Comparison of ENCODE assay signal across 15 cellular contexts in the genomic region with DNA sequence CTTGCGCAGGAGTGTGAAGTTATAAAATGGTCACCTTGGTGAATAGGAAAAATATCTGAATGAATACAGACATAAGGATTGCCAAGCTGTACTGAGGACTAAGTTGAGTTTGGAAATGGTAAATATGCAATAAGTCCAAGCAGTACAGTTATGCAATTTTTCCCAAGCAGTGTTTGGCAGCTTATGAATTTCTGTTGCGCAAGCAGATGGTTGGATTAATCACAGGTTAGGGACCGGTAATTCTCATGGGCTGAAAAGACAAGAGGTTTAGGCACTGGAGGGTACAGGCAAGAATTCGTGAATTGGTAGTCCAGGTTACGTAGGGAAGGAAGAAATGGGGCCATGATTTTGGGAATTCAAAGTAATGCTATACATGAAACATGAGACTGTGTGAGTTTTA.
DNase-seq lines count a peak whose midpoint lies in the region; ATAC-seq and TF ChIP-seq lines count a peak whose summit lies in the region.
"Had no signal": no experiment of that assay in that cellular context is flagged by ENCODE, and none has a peak within 500 bp of the region (broad histone marks: within the 10 kb centered on the region; RNA-seq: fewer than 3 reads in every experiment).

No MANE protein-coding gene starts in this region.

- no peaks in the 10 kb centered on the region for H3K4me1 ChIP-seq in GM23338 (ENCODE audit: insufficient read depth)
- H3K4me1 ChIP-seq: SJSA1 had no signal

- peak; percentile 19 for DNase-seq in GM04504 (ENCODE audit: low read depth)
- DNase-seq in RWPE1 (ENCODE audit: low spot score): peak; percentile 65
- peak; percentile 91 for DNase-seq in fibroblast of pulmonary artery (ENCODE audit: low read depth)
- peak; percentile 82 for DNase-seq in skeletal muscle cell (ENCODE audit: low read depth)
- DNase-seq in NCI-H128 (lab: John Stamatoyannopoulos, UW; ENCODE audit: unreplicated experiment): no peak
- no peak for DNase-seq in COLO829 (ENCODE audit: low spot score)
- DNase-seq in GM23338 (ENCODE audit: low spot score): no peak
- DNase-seq: COR-L47; Kasumi-1; naive thymus-derived CD4-positive, alpha-beta T cell; NCI-H2081; NCI-H82; stimulated activated naive CD4-positive, alpha-beta T cell treated with Interleukin-2 at 50 U/mL for 16 hours had no signal

- H3K27me3 ChIP-seq in GM23338 (ENCODE audit: insufficient read depth): no peaks in the 10 kb centered on the region
- H3K27me3 ChIP-seq: SJSA1 had no signal

- H3K79me2 ChIP-seq in GM23338 (replicated peaks; ENCODE audit: insufficient read depth): no peaks in the 10 kb centered on the region

- no peak for TF ChIP-seq CTCF in RWPE1 (conservative IDR thresholded peaks at IDR 0.05; ENCODE audit: low read depth)
- TF ChIP-seq CTCF in fibroblast of pulmonary artery (IDR thresholded peaks at IDR 0.05; ENCODE audit: low read length, missing control alignments): no peak
- TF ChIP-seq CTCF in GM23338 (conservative IDR thresholded peaks at IDR 0.05; ENCODE audit: low read depth in 2 of 2): no peak

- 0 out of 2 replicates have a peak, but pooled peaks cover 3% of the 10 kb centered on the region for H3K9me2 ChIP-seq in GM23338 (ENCODE audit: insufficient read depth)

- no peak overlapping the region for H2AFZ ChIP-seq in GM23338

- H3K27ac ChIP-seq in RWPE1 (no peak overlapping the region), GM23338 (ENCODE audit: low read depth) (no peak overlapping the region)
- H3K27ac ChIP-seq: SJSA1 had no signal

- peaks cover 3% of the 10 kb centered on the region; the same call in 1 of the 2 replicates for H3K36me3 ChIP-seq in GM23338 (ENCODE audit: insufficient read depth)
- H3K36me3 ChIP-seq: SJSA1 had no signal

- H3K27me3 Mint-ChIP-seq in GM23338 (ENCODE audit: insufficient read depth, low read depth, poor library complexity): no peaks in the 10 kb centered on the region
- H3K27me3 Mint-ChIP-seq: naive thymus-derived CD4-positive, alpha-beta T cell had no signal

- ATAC-seq in GM19467 (IDR thresholded peaks at IDR 0.05; ENCODE audit: unreplicated experiment): no peak
- no peak for ATAC-seq in GM23338
- ATAC-seq: naive thymus-derived CD4-positive, alpha-beta T cell had no signal

- H4K20me1 ChIP-seq in GM23338 (replicated peaks; ENCODE audit: insufficient read depth): no peaks in the 10 kb centered on the region

- no peak overlapping the region for H3K27ac Mint-ChIP-seq in GM23338
- H3K27ac Mint-ChIP-seq: naive thymus-derived CD4-positive, alpha-beta T cell had no signal

- POLR2A ChIA-PET in RWPE1 (lab: Yijun Ruan, JAX; ENCODE audit: low non-redundant PET): no interaction called here

- H3F3A ChIP-seq in GM23338 (replicated peaks; ENCODE audit: low read depth): no peaks in the 10 kb centered on the region

- CTCF ChIA-PET in RWPE1 (lab: Yijun Ruan, JAX): no interaction called here

- H3K4me3 Mint-ChIP-seq in GM23338: no peak overlapping the region
- H3K4me3 Mint-ChIP-seq: naive thymus-derived CD4-positive, alpha-beta T cell had no signal

- no peak overlapping the region for H3K4me2 ChIP-seq in GM23338

- H3K4me1 Mint-ChIP-seq in GM23338: no peaks in the 10 kb centered on the region

- peaks cover 19% of the 10 kb centered on the region for H3K36me3 Mint-ChIP-seq in GM23338 (ENCODE audit: low read depth)

- H3K4me3 ChIP-seq in fibroblast of pulmonary artery (replicated peaks; ENCODE audit: low read depth, low read length) (no peak overlapping the region), skeletal muscle cell (ENCODE audit: low read depth, low read length) (no peak overlapping the region), GM23338 (no peak overlapping the region)
- H3K4me3 ChIP-seq: SJSA1 had no signal

- H3K9me3 Mint-ChIP-seq in GM23338: peaks cover 32% of the 10 kb centered on the region

TF ChIP-seq in GM23338, 12 proteins besides CTCF, POLR2A, EP300 and RAD21 (continues in another document):
- no peak for TF ChIP-seq STAT1 (IDR thresholded peaks at IDR 0.05; ENCODE audit: unreplicated experiment)
- no peak for TF ChIP-seq POLR2AphosphoS5 (IDR thresholded peaks at IDR 0.05; ENCODE audit: low read depth)
- no peak for TF ChIP-seq ZNF331 (CRISPR knock-in tag; IDR thresholded peaks at IDR 0.05; ENCODE audit: low read depth)
- TF ChIP-seq, protein P1, sequence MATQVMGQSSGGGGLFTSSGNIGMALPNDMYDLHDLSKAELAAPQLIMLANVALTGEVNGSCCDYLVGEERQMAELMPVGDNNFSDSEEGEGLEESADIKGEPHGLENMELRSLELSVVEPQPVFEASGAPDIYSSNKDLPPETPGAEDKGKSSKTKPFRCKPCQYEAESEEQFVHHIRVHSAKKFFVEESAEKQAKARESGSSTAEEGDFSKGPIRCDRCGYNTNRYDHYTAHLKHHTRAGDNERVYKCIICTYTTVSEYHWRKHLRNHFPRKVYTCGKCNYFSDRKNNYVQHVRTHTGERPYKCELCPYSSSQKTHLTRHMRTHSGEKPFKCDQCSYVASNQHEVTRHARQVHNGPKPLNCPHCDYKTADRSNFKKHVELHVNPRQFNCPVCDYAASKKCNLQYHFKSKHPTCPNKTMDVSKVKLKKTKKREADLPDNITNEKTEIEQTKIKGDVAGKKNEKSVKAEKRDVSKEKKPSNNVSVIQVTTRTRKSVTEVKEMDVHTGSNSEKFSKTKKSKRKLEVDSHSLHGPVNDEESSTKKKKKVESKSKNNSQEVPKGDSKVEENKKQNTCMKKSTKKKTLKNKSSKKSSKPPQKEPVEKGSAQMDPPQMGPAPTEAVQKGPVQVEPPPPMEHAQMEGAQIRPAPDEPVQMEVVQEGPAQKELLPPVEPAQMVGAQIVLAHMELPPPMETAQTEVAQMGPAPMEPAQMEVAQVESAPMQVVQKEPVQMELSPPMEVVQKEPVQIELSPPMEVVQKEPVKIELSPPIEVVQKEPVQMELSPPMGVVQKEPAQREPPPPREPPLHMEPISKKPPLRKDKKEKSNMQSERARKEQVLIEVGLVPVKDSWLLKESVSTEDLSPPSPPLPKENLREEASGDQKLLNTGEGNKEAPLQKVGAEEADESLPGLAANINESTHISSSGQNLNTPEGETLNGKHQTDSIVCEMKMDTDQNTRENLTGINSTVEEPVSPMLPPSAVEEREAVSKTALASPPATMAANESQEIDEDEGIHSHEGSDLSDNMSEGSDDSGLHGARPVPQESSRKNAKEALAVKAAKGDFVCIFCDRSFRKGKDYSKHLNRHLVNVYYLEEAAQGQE (IDR thresholded peaks at IDR 0.05; ENCODE audit: unreplicated experiment): no peak
- TF ChIP-seq EZH2 (IDR thresholded peaks at IDR 0.05; ENCODE audit: low read depth, unreplicated experiment): no peak
- no peak for TF ChIP-seq ZNF114 (CRISPR knock-in tag; IDR thresholded peaks at IDR 0.05)
- no peak for TF ChIP-seq JUNB (IDR thresholded peaks at IDR 0.05; ENCODE audit: unreplicated experiment)
- TF ChIP-seq CREB1 (CRISPR knock-in tag; IDR thresholded peaks at IDR 0.05; ENCODE audit: low read depth): no peak
- no peak for TF ChIP-seq EZH2phosphoT487 (IDR thresholded peaks at IDR 0.05; ENCODE audit: unreplicated experiment)
- TF ChIP-seq, protein P2, sequence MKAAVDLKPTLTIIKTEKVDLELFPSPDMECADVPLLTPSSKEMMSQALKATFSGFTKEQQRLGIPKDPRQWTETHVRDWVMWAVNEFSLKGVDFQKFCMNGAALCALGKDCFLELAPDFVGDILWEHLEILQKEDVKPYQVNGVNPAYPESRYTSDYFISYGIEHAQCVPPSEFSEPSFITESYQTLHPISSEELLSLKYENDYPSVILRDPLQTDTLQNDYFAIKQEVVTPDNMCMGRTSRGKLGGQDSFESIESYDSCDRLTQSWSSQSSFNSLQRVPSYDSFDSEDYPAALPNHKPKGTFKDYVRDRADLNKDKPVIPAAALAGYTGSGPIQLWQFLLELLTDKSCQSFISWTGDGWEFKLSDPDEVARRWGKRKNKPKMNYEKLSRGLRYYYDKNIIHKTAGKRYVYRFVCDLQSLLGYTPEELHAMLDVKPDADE (IDR thresholded peaks at IDR 0.05): no peak

Comparison
In these comparisons a context has a peak if more than half of its experiments do, and no peak if none do; other contexts are left out.
1. DNase-seq: peak in GM04504 (single experiment), RWPE1 (single experiment), fibroblast of pulmonary artery (single experiment) and skeletal muscle cell (single experiment); none in NCI-H128 (single experiment), COLO829 (single experiment) and GM23338 (single experiment).